21 cellular contexts compared by ENCODE assay signal in genomic region chr12:6977653-6978052, GRCh38. TPM values are rescaled to one million over a fixed set of nuclear protein-coding genes. Genes with fewer than 3 reads are reported as not detected.
DNase-seq lines count a peak whose midpoint lies in the region; ATAC-seq and TF ChIP-seq lines count a peak whose summit lies in the region.
"Had no signal": no experiment of that assay in that cellular context is flagged by ENCODE, and none has a peak within 500 bp of the region (broad histone marks: within the 10 kb centered on the region; RNA-seq: fewer than 3 reads in every experiment).

No MANE protein-coding gene starts in this region.

- peaks cover 23% of the 10 kb centered on the region for H3K4me1 Mint-ChIP-seq in activated naive CD8-positive, alpha-beta T cell treated with anti-CD3 and anti-CD28 coated beads, Interleukin-2, amount 50 U/mL, for 24 hours
- H3K4me1 Mint-ChIP-seq in stimulated activated naive CD8-positive, alpha-beta T cell treated with anti-CD3 and anti-CD28 coated beads, Interleukin-15, amount 100 ng/mL, for 72 hours, result peaks cover 42% of the 10 kb centered on the region

- peak overlapping the region; percentile 27 for H3K27ac Mint-ChIP-seq in activated naive CD8-positive, alpha-beta T cell treated with anti-CD3 and anti-CD28 coated beads, Interleukin-2, amount 50 U/mL, for 24 hours
- peak overlapping the region; percentile 47 to 59 for H3K27ac Mint-ChIP-seq in stimulated activated naive CD8-positive, alpha-beta T cell treated with anti-CD3 and anti-CD28 coated beads, Interleukin-15, amount 100 ng/mL, for 72 hours

- no peak for TF ChIP-seq CTCF in omental fat pad (IDR thresholded peaks at IDR 0.05)

- no peak for ATAC-seq in activated naive CD8-positive, alpha-beta T cell treated with anti-CD3 and anti-CD28 coated beads, Interleukin-2, amount 50 U/mL, for 24 hours
- no peak for ATAC-seq in stimulated activated naive CD8-positive, alpha-beta T cell treated with anti-CD3 and anti-CD28 coated beads, Interleukin-15, amount 100 ng/mL, for 72 hours
- no peak for ATAC-seq in omental fat pad (ENCODE audit: low FRiP score)
- ATAC-seq: activated naive CD4-positive, alpha-beta T cell treated with anti-CD3 and anti-CD28 coated beads, Interleukin-2, amount 50 U/mL, for 72 hours; naive thymus-derived CD8-positive, alpha-beta T cell had no signal

- H3K27me3 Mint-ChIP-seq in activated naive CD8-positive, alpha-beta T cell treated with anti-CD3 and anti-CD28 coated beads, Interleukin-2, amount 50 U/mL, for 24 hours, result no peaks in the 10 kb centered on the region
- H3K27me3 Mint-ChIP-seq in stimulated activated naive CD8-positive, alpha-beta T cell treated with anti-CD3 and anti-CD28 coated beads, Interleukin-15, amount 100 ng/mL, for 72 hours, result no peaks in the 10 kb centered on the region
- H3K27me3 Mint-ChIP-seq: brain; naive thymus-derived CD8-positive, alpha-beta T cell had no signal

- peak; percentile 55 for DNase-seq in activated effector memory CD4-positive, alpha-beta T cell treated with anti-CD3 and anti-CD28 coated beads, Interleukin-2, amount 50 U/mL, for 16 hours
- no peak for DNase-seq in activated effector memory CD4-positive, alpha-beta T cell treated with Interleukin-2 at 50 U/mL for 16 hours
- DNase-seq in activated naive CD8-positive, alpha-beta T cell treated with anti-CD3 and anti-CD28 coated beads, Interleukin-2, amount 50 U/mL, for 24 hours, result no peak
- no peak for DNase-seq in stimulated activated naive CD8-positive, alpha-beta T cell treated with anti-CD3 and anti-CD28 coated beads, Interleukin-15, amount 100 ng/mL, for 72 hours
- no peak for DNase-seq in omental fat pad (ENCODE audit: low spot score)
- DNase-seq in dermis blood vessel endothelial cell, result no peak
- DNase-seq: activated CD4-positive, alpha-beta T cell treated with anti-CD3 and anti-CD28 coated beads for 48 hours; activated CD8-positive, alpha-beta memory T cell treated with anti-CD3 and anti-CD28 coated beads, Interleukin-2, amount 50 U/mL, for 48 hours; C1 segment of cervical spinal cord; colonic mucosa; GF-D8; HCEC 1CT; naive thymus-derived CD8-positive, alpha-beta T cell; NCI-H2029; NCI-H510A; stimulated activated CD4-positive, alpha-beta T cell treated with anti-CD3 and anti-CD28 coated beads, Interleukin-12 subunit alpha, Interleukin-12 subunit beta, amount 100 ng/mL, for 4 hours had no signal

- peaks cover 54% of the 10 kb centered on the region for H3K36me3 Mint-ChIP-seq in activated naive CD8-positive, alpha-beta T cell treated with anti-CD3 and anti-CD28 coated beads, Interleukin-2, amount 50 U/mL, for 24 hours (ENCODE audit: low read depth)

- H3K4me3 Mint-ChIP-seq in activated naive CD8-positive, alpha-beta T cell treated with anti-CD3 and anti-CD28 coated beads, Interleukin-2, amount 50 U/mL, for 24 hours, result no peak overlapping the region
- H3K4me3 Mint-ChIP-seq in stimulated activated naive CD8-positive, alpha-beta T cell treated with anti-CD3 and anti-CD28 coated beads, Interleukin-15, amount 100 ng/mL, for 72 hours, result no peak overlapping the region
- H3K4me3 Mint-ChIP-seq: brain; naive thymus-derived CD8-positive, alpha-beta T cell had no signal

- H3K9me3 Mint-ChIP-seq in activated naive CD8-positive, alpha-beta T cell treated with anti-CD3 and anti-CD28 coated beads, Interleukin-2, amount 50 U/mL, for 24 hours, result no peaks in the 10 kb centered on the region
- no peaks in the 10 kb centered on the region for H3K9me3 Mint-ChIP-seq in stimulated activated naive CD8-positive, alpha-beta T cell treated with anti-CD3 and anti-CD28 coated beads, Interleukin-15, amount 100 ng/mL, for 72 hours
- H3K9me3 Mint-ChIP-seq: activated naive CD4-positive, alpha-beta T cell treated with anti-CD3 and anti-CD28 coated beads, Interleukin-2, amount 50 U/mL, for 72 hours; brain; naive thymus-derived CD8-positive, alpha-beta T cell had no signal

RNA-seq across cellular contexts. Expression of gene EMG1, which starts 6.9 kb away (rescaled TPM):
- total RNA-seq in omental fat pad, result 10 to 100 TPM; 28.8 to 47.1 (median 30.8) TPM
- 35.6 and 39.3 TPM in 2 replicates for total RNA-seq in dermis blood vessel endothelial cell

RNA-seq across cellular contexts. Expression of gene PHB2, which starts 7.2 kb away (rescaled TPM):
- total RNA-seq in omental fat pad (100 to 1,000 TPM; 173 to 218 (median 189) TPM), dermis blood vessel endothelial cell (191 and 205 TPM in 2 replicates)

RNA-seq across cellular contexts. Expression of gene PTPN6, which starts 26.5 kb away (rescaled TPM):
- total RNA-seq in omental fat pad, result 10 to 100 TPM; 19.8 to 42.3 (median 35.9) TPM
- 2.4 and 3.4 TPM in 2 replicates for total RNA-seq in dermis blood vessel endothelial cell
- total RNA-seq: fibroblast of villous mesenchyme had no signal

RNA-seq across cellular contexts. Expression of gene C12orf57, which starts 33.8 kb away (rescaled TPM):
- 100 to 1,000 TPM; 280 to 555 (median 413) TPM for total RNA-seq in omental fat pad
- total RNA-seq in dermis blood vessel endothelial cell, result 73.7 and 177 TPM in 2 replicates

RNA-seq across cellular contexts. Expression of gene RNU7-1, which starts 34.0 kb away (rescaled TPM):
- not detected for total RNA-seq in omental fat pad
- not detected in 2 replicates for total RNA-seq in dermis blood vessel endothelial cell
- total RNA-seq: activated naive CD4-positive, alpha-beta T cell treated with anti-CD3 and anti-CD28 coated beads, Interleukin-2, amount 50 U/mL, for 72 hours; colonic mucosa; fibroblast of villous mesenchyme; naive thymus-derived CD8-positive, alpha-beta T cell; RPMI7951; tibial nerve had no signal
